In genomic region chr10:31318382-31318853, GRCh38 we compare ENCODE assay signal across 1 cellular context.
TF ChIP-seq lines count a peak whose summit lies in the region.

No MANE protein-coding gene starts in this region.

TF ChIP-seq in HEK293, 187 proteins besides CTCF, POLR2A, EP300 and RAD21 (continued from another document):
- TF ChIP-seq ZNF488 (tag by site-specific recombination; IDR thresholded peaks at IDR 0.05) (no peak), ZNF341 (tag by site-specific recombination; IDR thresholded peaks at IDR 0.05; ENCODE audit: low read depth) (peak; percentile 56), ZNF558 (tag by site-specific recombination; IDR thresholded peaks at IDR 0.05) (no peak), MZF1 (tag by site-specific recombination; IDR thresholded peaks at IDR 0.05; ENCODE audit: borderline replicate concordance) (peak; percentile 48; the same call in 1 of the 2 replicates), ZNF335 (tag by site-specific recombination; conservative IDR thresholded peaks at IDR 0.05) (no peak; the same call in 1 of the 2 replicates), PBX3 (CRISPR knock-in tag; IDR thresholded peaks at IDR 0.05) (no peak), ZNF768 (tag by site-specific recombination; IDR thresholded peaks at IDR 0.05) (no peak), ZNF776 (tag by site-specific recombination; IDR thresholded peaks at IDR 0.05; ENCODE audit: borderline replicate concordance) (no peak), ZNF48 (tag by site-specific recombination; IDR thresholded peaks at IDR 0.05) (no peak), TRIM28 (IDR thresholded peaks at IDR 0.05; ENCODE audit: borderline replicate concordance, low read length) (no peak), ZBTB20 (tag by site-specific recombination; IDR thresholded peaks at IDR 0.05) (peak; percentile 62), BCL6B (tag by site-specific recombination; IDR thresholded peaks at IDR 0.05) (no peak), ZNF292 (tag by site-specific recombination; IDR thresholded peaks at IDR 0.05; ENCODE audit: borderline replicate concordance, low read depth) (no peak), ZNF837 (tag by site-specific recombination; IDR thresholded peaks at IDR 0.05) (0 out of 2 replicates have a peak, but pooled peaks have one; percentile 16), ZBTB8A (tag by site-specific recombination; IDR thresholded peaks at IDR 0.05) (peak; percentile 78), ZBTB26 (tag by site-specific recombination; optimal IDR thresholded peaks at IDR 0.05) (peak; percentile 14), ZNF174 (tag by site-specific recombination; IDR thresholded peaks at IDR 0.05) (no peak), ZNF239 (tag by site-specific recombination; IDR thresholded peaks at IDR 0.05) (no peak), PRDM10 (tag by site-specific recombination; IDR thresholded peaks at IDR 0.05) (no peak), ZNF2 (tag by site-specific recombination; IDR thresholded peaks at IDR 0.05) (0 out of 2 replicates have a peak, but pooled peaks have one; percentile 60), ZNF37A (tag by site-specific recombination; IDR thresholded peaks at IDR 0.05) (no peak), TSHZ1 (tag by site-specific recombination; IDR thresholded peaks at IDR 0.05; ENCODE audit: borderline replicate concordance) (no peak), ZNF24 (tag by site-specific recombination; IDR thresholded peaks at IDR 0.05) (no peak), ZNF311 (tag by site-specific recombination; IDR thresholded peaks at IDR 0.05; ENCODE audit: borderline replicate concordance) (no peak), ZNF473 (tag by site-specific recombination; IDR thresholded peaks at IDR 0.05) (no peak), KLF17 (tag by site-specific recombination; IDR thresholded peaks at IDR 0.05) (no peak), ZFP37 (tag by site-specific recombination; IDR thresholded peaks at IDR 0.05) (peak; percentile 66; the same call in 1 of the 2 replicates), GFI1B (tag by site-specific recombination; IDR thresholded peaks at IDR 0.05) (no peak), ZBTB10 (tag by site-specific recombination; IDR thresholded peaks at IDR 0.05) (peak; percentile 60; the same call in 1 of the 2 replicates), ZNF23 (tag by site-specific recombination; IDR thresholded peaks at IDR 0.05; ENCODE audit: borderline replicate concordance) (no peak), ZSCAN16 (tag by site-specific recombination; IDR thresholded peaks at IDR 0.05) (no peak), SP3 (tag by site-specific recombination; IDR thresholded peaks at IDR 0.05) (peak; percentile 76), ZNF121 (tag by site-specific recombination; IDR thresholded peaks at IDR 0.05) (no peak), ZFP3 (tag by site-specific recombination; IDR thresholded peaks at IDR 0.05; ENCODE audit: low read depth) (no peak), ZBTB17 (tag by site-specific recombination; IDR thresholded peaks at IDR 0.05) (peak; percentile 44; the same call in 1 of the 2 replicates), ZIC2 (tag by site-specific recombination; IDR thresholded peaks at IDR 0.05) (0 out of 2 replicates have a peak, but pooled peaks have one; percentile 15), ZBTB1 (tag by site-specific recombination; IDR thresholded peaks at IDR 0.05) (no peak), ZNF76 (tag by site-specific recombination; IDR thresholded peaks at IDR 0.05; ENCODE audit: borderline replicate concordance, low read depth) (0 out of 2 replicates have a peak, but pooled peaks have one; percentile 35), ZNF664 (tag by site-specific recombination; IDR thresholded peaks at IDR 0.05) (no peak), KLF16 (tag by site-specific recombination; IDR thresholded peaks at IDR 0.05) (no peak)
TF ChIP-seq in HEK293: peak in this region for 25.
